ENCODE assay signal across 34 cellular contexts in genomic region chr11:97136067-97136466, GRCh38.
"Had no signal": no experiment of that assay in that cellular context is flagged by ENCODE, and none has a peak within 500 bp of the region (broad histone marks: within the 10 kb centered on the region; RNA-seq: fewer than 3 reads in every experiment).

No MANE protein-coding gene starts in this region.

- DNase-seq: activated B cell treated with CpG ODN at 0.5 μM for 24 hours; activated CD4-positive, alpha-beta memory T cell treated with anti-CD3 and anti-CD28 coated beads for 36 hours; activated CD4-positive, alpha-beta T cell treated with anti-CD3 and anti-CD28 coated beads for 4 hours; activated CD4-positive, alpha-beta T cell treated with anti-CD3 and anti-CD28 coated beads, Interleukin-2, amount 10 ng/mL, durations not matched to agents 24 days and 14 days; activated CD4-positive, alpha-beta T cell treated with anti-CD3 and anti-CD28 coated beads, Interleukin-2, amount 50 U/mL, for 1 hour; activated CD4-positive, alpha-beta T cell treated with anti-CD3 and anti-CD28 coated beads, Interleukin-2, amount 50 U/mL, for 4 hours; activated CD4-positive, CD25-positive, alpha-beta regulatory T cell treated with anti-CD3 and anti-CD28 coated beads, Interleukin-2, amount 50 U/mL, for 72 hours; activated CD8-positive, alpha-beta memory T cell treated with anti-CD3 and anti-CD28 coated beads, Interleukin-2, amount 50 U/mL, for 4 hours; activated CD8-positive, alpha-beta T cell treated with anti-CD3 and anti-CD28 coated beads for 36 hours; activated effector memory CD4-positive, alpha-beta T cell treated with anti-CD3 and anti-CD28 coated beads, Interleukin-2, amount 50 U/mL, for 16 hours; activated gamma-delta T cell treated with Interleukin-2 at 50 U/mL for 16 hours; activated naive CD4-positive, alpha-beta T cell; activated naive CD4-positive, alpha-beta T cell treated with anti-CD3 and anti-CD28 coated beads for 36 hours; activated naive CD4-positive, alpha-beta T cell treated with anti-CD3 and anti-CD28 coated beads, Interleukin-2, amount 50 U/mL, for 16 hours; activated naive CD8-positive, alpha-beta T cell treated with anti-CD3 and anti-CD28 coated beads for 36 hours; activated T-cell treated with anti-CD3 and anti-CD28 coated beads for 4 hours; activated T-cell treated with anti-CD3 and anti-CD28 coated beads, Interleukin-2, amount 50 U/mL, for 1 hour; activated T-cell treated with anti-CD3 and anti-CD28 coated beads, Interleukin-2, amount 50 U/mL, for 4 hours; activated T-cell treated with anti-CD3 and anti-CD28 coated beads, Interleukin-2, amount 50 U/mL, for 72 hours; adrenal gland; amniotic stem cell; aorta; body of pancreas; caudate nucleus; cerebellar nuclear complex; T-helper 2 cell; T-helper 9 cell had no signal

- FAIRE-seq: astrocyte, bronchial epithelial cell, TTC549 had no signal

- H3K4me3 ChIP-seq: adrenal gland, body of pancreas, cardiac muscle cell had no signal

- H3K27ac ChIP-seq: adrenal gland, body of pancreas, cardiac muscle cell, VCaP had no signal

- H3K4me1 ChIP-seq: adrenal gland, body of pancreas had no signal

- H3K9me3 ChIP-seq: body of pancreas had no signal

- H3K36me3 ChIP-seq: adrenal gland, cardiac muscle cell had no signal

- H3K27me3 ChIP-seq: adrenal gland, body of pancreas, cardiac muscle cell had no signal

- ATAC-seq: activated CD8-positive, alpha-beta T cell treated with anti-CD3 and anti-CD28 coated beads for 36 hours; activated naive CD4-positive, alpha-beta T cell treated with anti-CD3 and anti-CD28 coated beads, Interleukin-2, amount 50 U/mL, for 72 hours; activated T-cell treated with anti-CD3 and anti-CD28 coated beads, Interleukin-2, amount 50 U/mL, for 4 hours; activated T-cell treated with anti-CD3 and anti-CD28 coated beads, Interleukin-2, amount 50 U/mL, for 72 hours; activated T-helper 17 cell treated with anti-CD3 and anti-CD28 coated beads, Interleukin-2, amount 50 U/mL, for 72 hours; body of pancreas had no signal
